2 cellular contexts compared by ENCODE assay signal in the genomic region with DNA sequence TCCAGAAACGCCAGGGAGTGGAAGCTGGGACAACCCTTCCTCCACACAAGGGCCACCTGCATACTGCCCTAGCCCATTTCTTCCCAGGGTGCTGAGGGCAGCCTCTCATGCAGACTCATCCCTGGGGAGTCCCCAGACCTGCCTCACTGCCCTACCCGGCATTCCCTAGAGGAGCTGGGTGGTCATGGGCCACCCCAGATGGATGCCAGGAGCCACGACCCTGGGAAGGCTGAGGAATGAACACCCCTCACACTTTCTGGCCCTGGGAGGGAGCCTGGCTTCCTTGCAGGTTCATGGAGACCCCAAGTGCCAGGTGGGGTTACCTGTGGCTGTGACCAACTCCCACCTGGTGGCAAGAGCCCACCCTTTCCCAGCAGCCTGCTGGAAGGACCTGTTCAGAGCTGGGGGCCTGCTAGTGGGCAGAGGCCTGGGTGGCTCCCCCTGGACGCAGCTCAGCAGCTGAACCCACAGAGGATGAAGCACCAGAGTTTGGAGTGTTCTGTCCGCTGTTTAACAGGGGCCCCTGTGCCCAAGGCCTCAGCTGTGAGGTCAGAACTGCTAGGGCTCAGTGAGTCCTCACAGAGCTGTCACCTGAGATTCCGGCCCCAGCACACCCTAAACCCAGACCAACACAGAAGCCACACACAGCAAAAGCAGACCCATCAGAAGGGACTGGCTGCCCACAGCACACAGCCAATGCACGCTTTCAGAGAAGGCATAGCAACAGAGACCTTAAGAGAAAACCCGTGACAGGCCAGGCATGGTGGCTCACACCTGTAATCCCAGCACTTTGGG.
TF ChIP-seq lines count a peak whose summit lies in the region.

No MANE protein-coding gene starts in this region.

TF ChIP-seq in HepG2, 621 proteins besides CTCF, POLR2A, EP300 and RAD21 (continues in another document):
- TF ChIP-seq, protein P1, sequence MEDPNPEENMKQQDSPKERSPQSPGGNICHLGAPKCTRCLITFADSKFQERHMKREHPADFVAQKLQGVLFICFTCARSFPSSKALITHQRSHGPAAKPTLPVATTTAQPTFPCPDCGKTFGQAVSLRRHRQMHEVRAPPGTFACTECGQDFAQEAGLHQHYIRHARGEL (CRISPR knock-in tag; IDR thresholded peaks at IDR 0.05), result no peak
- TF ChIP-seq POLR2AphosphoS2 (IDR thresholded peaks at IDR 0.05; ENCODE audit: low read depth, low read length) (0 out of 2 replicates have a peak, but pooled peaks have one; percentile 32), MEF2D (CRISPR knock-in tag; IDR thresholded peaks at IDR 0.05) (no peak), FOXK1 (CRISPR knock-in tag; IDR thresholded peaks at IDR 0.05; ENCODE audit: borderline replicate concordance, low read depth) (no peak), CAMTA2 (CRISPR knock-in tag; IDR thresholded peaks at IDR 0.05; ENCODE audit: borderline replicate concordance) (no peak), NFE2L2 (IDR thresholded peaks at IDR 0.05; ENCODE audit: low read length) (no peak), BCL6 (CRISPR knock-in tag; IDR thresholded peaks at IDR 0.05) (no peak), ZNF335 (CRISPR knock-in tag; IDR thresholded peaks at IDR 0.05) (no peak), ZNF891 (CRISPR knock-in tag; IDR thresholded peaks at IDR 0.05) (no peak), RBM22 (optimal IDR thresholded peaks at IDR 0.05; ENCODE audit: low read length) (peak; percentile 91), ONECUT2 (CRISPR knock-in tag; IDR thresholded peaks at IDR 0.05) (no peak), ZNF331 (CRISPR knock-in tag; IDR thresholded peaks at IDR 0.05) (no peak), MTA1 (CRISPR knock-in tag; IDR thresholded peaks at IDR 0.05; ENCODE audit: borderline replicate concordance) (no peak), SRF (IDR thresholded peaks at IDR 0.05; ENCODE audit: low read depth, low read length) (no peak), ZBTB42 (CRISPR knock-in tag; IDR thresholded peaks at IDR 0.05) (no peak)
- TF ChIP-seq, protein P2, sequence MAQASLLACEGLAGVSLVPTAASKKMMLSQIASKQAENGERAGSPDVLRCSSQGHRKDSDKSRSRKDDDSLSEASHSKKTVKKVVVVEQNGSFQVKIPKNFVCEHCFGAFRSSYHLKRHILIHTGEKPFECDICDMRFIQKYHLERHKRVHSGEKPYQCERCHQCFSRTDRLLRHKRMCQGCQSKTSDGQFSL (CRISPR knock-in tag; IDR thresholded peaks at IDR 0.05), result 0 out of 2 replicates have a peak, but pooled peaks have one; percentile 15
- TF ChIP-seq, protein P3, sequence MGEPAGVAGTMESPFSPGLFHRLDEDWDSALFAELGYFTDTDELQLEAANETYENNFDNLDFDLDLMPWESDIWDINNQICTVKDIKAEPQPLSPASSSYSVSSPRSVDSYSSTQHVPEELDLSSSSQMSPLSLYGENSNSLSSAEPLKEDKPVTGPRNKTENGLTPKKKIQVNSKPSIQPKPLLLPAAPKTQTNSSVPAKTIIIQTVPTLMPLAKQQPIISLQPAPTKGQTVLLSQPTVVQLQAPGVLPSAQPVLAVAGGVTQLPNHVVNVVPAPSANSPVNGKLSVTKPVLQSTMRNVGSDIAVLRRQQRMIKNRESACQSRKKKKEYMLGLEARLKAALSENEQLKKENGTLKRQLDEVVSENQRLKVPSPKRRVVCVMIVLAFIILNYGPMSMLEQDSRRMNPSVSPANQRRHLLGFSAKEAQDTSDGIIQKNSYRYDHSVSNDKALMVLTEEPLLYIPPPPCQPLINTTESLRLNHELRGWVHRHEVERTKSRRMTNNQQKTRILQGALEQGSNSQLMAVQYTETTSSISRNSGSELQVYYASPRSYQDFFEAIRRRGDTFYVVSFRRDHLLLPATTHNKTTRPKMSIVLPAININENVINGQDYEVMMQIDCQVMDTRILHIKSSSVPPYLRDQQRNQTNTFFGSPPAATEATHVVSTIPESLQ (CRISPR knock-in tag; conservative IDR thresholded peaks at IDR 0.05), result no peak
- TF ChIP-seq, protein P4, sequence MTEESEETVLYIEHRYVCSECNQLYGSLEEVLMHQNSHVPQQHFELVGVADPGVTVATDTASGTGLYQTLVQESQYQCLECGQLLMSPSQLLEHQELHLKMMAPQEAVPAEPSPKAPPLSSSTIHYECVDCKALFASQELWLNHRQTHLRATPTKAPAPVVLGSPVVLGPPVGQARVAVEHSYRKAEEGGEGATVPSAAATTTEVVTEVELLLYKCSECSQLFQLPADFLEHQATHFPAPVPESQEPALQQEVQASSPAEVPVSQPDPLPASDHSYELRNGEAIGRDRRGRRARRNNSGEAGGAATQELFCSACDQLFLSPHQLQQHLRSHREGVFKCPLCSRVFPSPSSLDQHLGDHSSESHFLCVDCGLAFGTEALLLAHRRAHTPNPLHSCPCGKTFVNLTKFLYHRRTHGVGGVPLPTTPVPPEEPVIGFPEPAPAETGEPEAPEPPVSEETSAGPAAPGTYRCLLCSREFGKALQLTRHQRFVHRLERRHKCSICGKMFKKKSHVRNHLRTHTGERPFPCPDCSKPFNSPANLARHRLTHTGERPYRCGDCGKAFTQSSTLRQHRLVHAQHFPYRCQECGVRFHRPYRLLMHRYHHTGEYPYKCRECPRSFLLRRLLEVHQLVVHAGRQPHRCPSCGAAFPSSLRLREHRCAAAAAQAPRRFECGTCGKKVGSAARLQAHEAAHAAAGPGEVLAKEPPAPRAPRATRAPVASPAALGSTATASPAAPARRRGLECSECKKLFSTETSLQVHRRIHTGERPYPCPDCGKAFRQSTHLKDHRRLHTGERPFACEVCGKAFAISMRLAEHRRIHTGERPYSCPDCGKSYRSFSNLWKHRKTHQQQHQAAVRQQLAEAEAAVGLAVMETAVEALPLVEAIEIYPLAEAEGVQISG (CRISPR knock-in tag; IDR thresholded peaks at IDR 0.05), result no peak
- TF ChIP-seq, protein P5, sequence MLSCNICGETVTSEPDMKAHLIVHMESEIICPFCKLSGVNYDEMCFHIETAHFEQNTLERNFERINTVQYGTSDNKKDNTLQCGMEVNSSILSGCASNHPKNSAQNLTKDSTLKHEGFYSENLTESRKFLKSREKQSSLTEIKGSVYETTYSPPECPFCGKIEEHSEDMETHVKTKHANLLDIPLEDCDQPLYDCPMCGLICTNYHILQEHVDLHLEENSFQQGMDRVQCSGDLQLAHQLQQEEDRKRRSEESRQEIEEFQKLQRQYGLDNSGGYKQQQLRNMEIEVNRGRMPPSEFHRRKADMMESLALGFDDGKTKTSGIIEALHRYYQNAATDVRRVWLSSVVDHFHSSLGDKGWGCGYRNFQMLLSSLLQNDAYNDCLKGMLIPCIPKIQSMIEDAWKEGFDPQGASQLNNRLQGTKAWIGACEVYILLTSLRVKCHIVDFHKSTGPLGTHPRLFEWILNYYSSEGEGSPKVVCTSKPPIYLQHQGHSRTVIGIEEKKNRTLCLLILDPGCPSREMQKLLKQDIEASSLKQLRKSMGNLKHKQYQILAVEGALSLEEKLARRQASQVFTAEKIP (CRISPR knock-in tag; IDR thresholded peaks at IDR 0.05; ENCODE audit: borderline replicate concordance), result no peak

TF ChIP-seq in HEK293, 187 proteins besides CTCF, POLR2A, EP300 and RAD21:
- TF ChIP-seq ZNF561 (tag by site-specific recombination; IDR thresholded peaks at IDR 0.05; ENCODE audit: borderline replicate concordance) (peak; percentile 15; the same call in 1 of the 2 replicates), OSR2 (tag by site-specific recombination; IDR thresholded peaks at IDR 0.05) (0 out of 2 replicates have a peak, but pooled peaks have one; percentile 8)
- TF ChIP-seq, protein P6, sequence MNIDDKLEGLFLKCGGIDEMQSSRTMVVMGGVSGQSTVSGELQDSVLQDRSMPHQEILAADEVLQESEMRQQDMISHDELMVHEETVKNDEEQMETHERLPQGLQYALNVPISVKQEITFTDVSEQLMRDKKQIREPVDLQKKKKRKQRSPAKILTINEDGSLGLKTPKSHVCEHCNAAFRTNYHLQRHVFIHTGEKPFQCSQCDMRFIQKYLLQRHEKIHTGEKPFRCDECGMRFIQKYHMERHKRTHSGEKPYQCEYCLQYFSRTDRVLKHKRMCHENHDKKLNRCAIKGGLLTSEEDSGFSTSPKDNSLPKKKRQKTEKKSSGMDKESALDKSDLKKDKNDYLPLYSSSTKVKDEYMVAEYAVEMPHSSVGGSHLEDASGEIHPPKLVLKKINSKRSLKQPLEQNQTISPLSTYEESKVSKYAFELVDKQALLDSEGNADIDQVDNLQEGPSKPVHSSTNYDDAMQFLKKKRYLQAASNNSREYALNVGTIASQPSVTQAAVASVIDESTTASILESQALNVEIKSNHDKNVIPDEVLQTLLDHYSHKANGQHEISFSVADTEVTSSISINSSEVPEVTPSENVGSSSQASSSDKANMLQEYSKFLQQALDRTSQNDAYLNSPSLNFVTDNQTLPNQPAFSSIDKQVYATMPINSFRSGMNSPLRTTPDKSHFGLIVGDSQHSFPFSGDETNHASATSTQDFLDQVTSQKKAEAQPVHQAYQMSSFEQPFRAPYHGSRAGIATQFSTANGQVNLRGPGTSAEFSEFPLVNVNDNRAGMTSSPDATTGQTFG (tag by site-specific recombination; IDR thresholded peaks at IDR 0.05; ENCODE audit: borderline replicate concordance), result no peak
- TF ChIP-seq, protein P7, sequence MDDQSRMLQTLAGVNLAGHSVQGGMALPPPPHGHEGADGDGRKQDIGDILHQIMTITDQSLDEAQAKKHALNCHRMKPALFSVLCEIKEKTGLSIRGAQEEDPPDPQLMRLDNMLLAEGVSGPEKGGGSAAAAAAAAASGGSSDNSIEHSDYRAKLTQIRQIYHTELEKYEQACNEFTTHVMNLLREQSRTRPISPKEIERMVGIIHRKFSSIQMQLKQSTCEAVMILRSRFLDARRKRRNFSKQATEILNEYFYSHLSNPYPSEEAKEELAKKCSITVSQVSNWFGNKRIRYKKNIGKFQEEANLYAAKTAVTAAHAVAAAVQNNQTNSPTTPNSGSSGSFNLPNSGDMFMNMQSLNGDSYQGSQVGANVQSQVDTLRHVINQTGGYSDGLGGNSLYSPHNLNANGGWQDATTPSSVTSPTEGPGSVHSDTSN (CRISPR knock-in tag; IDR thresholded peaks at IDR 0.05), result 0 out of 2 replicates have a peak, but pooled peaks have one; percentile 16
